In the genomic region with DNA sequence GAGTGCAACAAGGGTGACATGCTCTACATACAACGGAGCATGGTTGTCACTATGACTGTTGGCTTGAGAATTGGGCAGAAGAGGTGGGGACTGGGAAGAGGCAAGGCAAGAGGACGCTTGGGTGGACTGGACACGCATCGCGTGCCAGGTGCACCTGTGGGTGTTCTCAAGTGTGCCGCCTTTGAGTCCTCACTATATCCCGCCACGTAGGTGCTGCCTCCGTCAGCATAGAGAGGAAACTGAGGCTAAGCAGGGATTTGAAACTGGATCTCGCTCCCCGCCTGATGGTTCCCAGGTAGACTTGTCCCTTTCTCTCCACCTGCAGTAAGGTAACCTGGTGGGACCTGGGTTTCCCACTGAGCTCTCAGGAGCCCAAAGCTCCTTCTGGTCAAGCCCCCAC, we compare ENCODE assay signal across 24 cellular contexts. TPM values are rescaled to one million over a fixed set of nuclear protein-coding genes. Genes with fewer than 3 reads are reported as not detected.
"Had no signal": no experiment of that assay in that cellular context is flagged by ENCODE, and none has a peak within 500 bp of the region (broad histone marks: within the 10 kb centered on the region; RNA-seq: fewer than 3 reads in every experiment).

No MANE protein-coding gene starts in this region.

- H3K27ac ChIP-seq: ascending aorta, body of pancreas, VCaP had no signal

- H3K4me3 ChIP-seq: ascending aorta, body of pancreas, MG63 had no signal

- DNase-seq: activated CD4-positive, alpha-beta memory T cell treated with anti-CD3 and anti-CD28 coated beads for 36 hours; activated CD4-positive, alpha-beta T cell treated with anti-CD3 and anti-CD28 coated beads, Interleukin-2, amount 10 ng/mL, durations not matched to agents 7 days and 5 days; activated CD4-positive, CD25-positive, alpha-beta regulatory T cell; activated effector memory CD4-positive, alpha-beta T cell treated with anti-CD3 and anti-CD28 coated beads, Interleukin-2, amount 50 U/mL, for 16 hours; activated naive CD4-positive, alpha-beta T cell treated with Interleukin-2 at 50 U/mL for 16 hours; activated naive CD8-positive, alpha-beta T cell treated with anti-CD3 and anti-CD28 coated beads, Interleukin-2, amount 50 U/mL, for 24 hours; activated T-cell treated with anti-CD3 and anti-CD28 coated beads, Interleukin-2, amount 50 U/mL, for 4 hours; amniotic stem cell; body of pancreas; central memory CD4-positive, alpha-beta T cell; MG63; NCI-H1105; NCI-H1436; NCI-H1694 treated with DMSO at 0.1 percent for 48 hours; NCI-H2081; NCI-H510A treated with DMSO at 0.1 percent for 48 hours; T-helper 1 cell had no signal

- H3K36me3 ChIP-seq: ascending aorta, MG63 had no signal

- H3K4me3 Mint-ChIP-seq: activated CD4-positive, alpha-beta memory T cell treated with anti-CD3 and anti-CD28 coated beads for 36 hours; activated CD4-positive, alpha-beta T cell treated with anti-CD3 and anti-CD28 coated beads, Interleukin-2, amount 10 ng/mL, durations not matched to agents 7 days and 5 days; activated naive CD8-positive, alpha-beta T cell treated with anti-CD3 and anti-CD28 coated beads, Interleukin-2, amount 50 U/mL, for 24 hours; activated T-cell treated with anti-CD3 and anti-CD28 coated beads, Interleukin-2, amount 50 U/mL, for 4 hours had no signal

- H3K27me3 ChIP-seq: ascending aorta, body of pancreas, MG63 had no signal

- H3K4me1 Mint-ChIP-seq: activated CD4-positive, alpha-beta T cell treated with anti-CD3 and anti-CD28 coated beads, Interleukin-2, amount 10 ng/mL, durations not matched to agents 7 days and 5 days; activated naive CD8-positive, alpha-beta T cell treated with anti-CD3 and anti-CD28 coated beads, Interleukin-2, amount 50 U/mL, for 24 hours had no signal

- H3K4me1 ChIP-seq: ascending aorta, body of pancreas had no signal

- ATAC-seq: activated naive CD4-positive, alpha-beta T cell treated with anti-CD3 and anti-CD28 coated beads, Interleukin-2, amount 50 U/mL, for 72 hours; activated naive CD8-positive, alpha-beta T cell treated with anti-CD3 and anti-CD28 coated beads, Interleukin-2, amount 50 U/mL, for 24 hours; activated T-cell treated with anti-CD3 and anti-CD28 coated beads, Interleukin-2, amount 50 U/mL, for 4 hours; body of pancreas; Right ventricle myocardium inferior had no signal

- H3K9me3 ChIP-seq: ascending aorta, body of pancreas, MG63, SK-N-SH had no signal

- H3K36me3 Mint-ChIP-seq: activated CD4-positive, alpha-beta memory T cell treated with anti-CD3 and anti-CD28 coated beads for 36 hours; activated naive CD4-positive, alpha-beta T cell treated with anti-CD3 and anti-CD28 coated beads, Interleukin-2, amount 50 U/mL, for 72 hours had no signal

- H3K9me3 Mint-ChIP-seq: activated CD4-positive, alpha-beta memory T cell treated with anti-CD3 and anti-CD28 coated beads for 36 hours; activated CD4-positive, alpha-beta T cell treated with anti-CD3 and anti-CD28 coated beads, Interleukin-2, amount 10 ng/mL, durations not matched to agents 7 days and 5 days; activated naive CD4-positive, alpha-beta T cell treated with anti-CD3 and anti-CD28 coated beads, Interleukin-2, amount 50 U/mL, for 72 hours; activated naive CD8-positive, alpha-beta T cell treated with anti-CD3 and anti-CD28 coated beads, Interleukin-2, amount 50 U/mL, for 24 hours; activated T-cell treated with anti-CD3 and anti-CD28 coated beads, Interleukin-2, amount 50 U/mL, for 4 hours had no signal

- H3K27ac Mint-ChIP-seq: activated CD4-positive, alpha-beta memory T cell treated with anti-CD3 and anti-CD28 coated beads for 36 hours; activated CD4-positive, alpha-beta T cell treated with anti-CD3 and anti-CD28 coated beads, Interleukin-2, amount 10 ng/mL, durations not matched to agents 7 days and 5 days; activated naive CD4-positive, alpha-beta T cell treated with anti-CD3 and anti-CD28 coated beads, Interleukin-2, amount 50 U/mL, for 72 hours; activated naive CD8-positive, alpha-beta T cell treated with anti-CD3 and anti-CD28 coated beads, Interleukin-2, amount 50 U/mL, for 24 hours had no signal

RNA-seq across cellular contexts. Expression of a gene that starts 27.2 kb away (rescaled TPM):
- total RNA-seq: bronchial epithelial cell, RPMI7951 had no signal
